11 cellular contexts compared by ENCODE assay signal in genomic region chr3:194271459-194272035, GRCh38.
A peak's percentile ranks its signal among the peaks of the same experiment; 100 is the strongest.
DNase-seq lines count a peak whose midpoint lies in the region; ATAC-seq and TF ChIP-seq lines count a peak whose summit lies in the region.
"Had no signal": no experiment of that assay in that cellular context is flagged by ENCODE, and none has a peak within 500 bp of the region (broad histone marks: within the 10 kb centered on the region; RNA-seq: fewer than 3 reads in every experiment).

No MANE protein-coding gene starts in this region.

- H4K8ac ChIP-seq in trophoblast cell (ENCODE audit: low read depth, low read length): peak overlapping the region; percentile 7

- no peak for TF ChIP-seq EP300 in SK-N-SH (IDR thresholded peaks at IDR 0.05; ENCODE audit: borderline replicate concordance in 1 of 2, low read depth in 1 of 2, low read length in 1 of 2)
- no peak for TF ChIP-seq EP300 in gastroesophageal sphincter (IDR thresholded peaks at IDR 0.05)

- H2AK5ac ChIP-seq in trophoblast cell (ENCODE audit: low read length): peak overlapping the region; percentile 16

- peak overlapping the region; percentile 51 for H3K18ac ChIP-seq in trophoblast cell (ENCODE audit: low read length)

- no peak overlapping the region for H3K9ac ChIP-seq in SK-N-SH
- H3K9ac ChIP-seq in trophoblast cell (ENCODE audit: low read length): no peak overlapping the region

- H3K23ac ChIP-seq in trophoblast cell (ENCODE audit: low read length): no peak overlapping the region

- H4K20me1 ChIP-seq in SK-N-SH (ENCODE audit: insufficient read depth): no peaks in the 10 kb centered on the region

- POLR2A ChIA-PET in SK-N-SH (lab: Yijun Ruan, JAX): interaction anchor here (0.6 to 4.5 kb wide), 14 partner anchors 11 to 504 kb away, joined by 3 to 49 read pairs (median 6); no protein-coding TSS in a partner anchor

- peaks cover 13% of the 10 kb centered on the region for H3K79me1 ChIP-seq in trophoblast cell (ENCODE audit: low read length)

- DNase-seq in A172 (ENCODE audit: low spot score): peak; percentile 55
- no peak for DNase-seq in SK-N-SH
- no peak for DNase-seq in trophoblast cell
- DNase-seq in KBM-7: no peak
- DNase-seq in C1 segment of cervical spinal cord (lab: John Stamatoyannopoulos, UW): no peak
- no peak for DNase-seq in COLO668 (lab: John Stamatoyannopoulos, UW; ENCODE audit: unreplicated experiment)
- DNase-seq: erythroblast, NCI-H1436, NCI-H774 had no signal

- no peak for TF ChIP-seq POLR2A in gastroesophageal sphincter (IDR thresholded peaks at IDR 0.05)

- H3K79me2 ChIP-seq in SK-N-SH (ENCODE audit: insufficient read depth) (no peaks in the 10 kb centered on the region), trophoblast cell (ENCODE audit: control insufficient read depth, insufficient read depth, low read length, poor library complexity) (no peaks in the 10 kb centered on the region)

- in situ Hi-C loops in KBM-7 (cut with MboI; ENCODE audit: low pct_unique_long_range_greater_than_20kb, low sequenced_read_pairs): no loop called here

- H3K27me3 ChIP-seq in SK-N-SH (ENCODE audit: insufficient read depth): no peaks in the 10 kb centered on the region
- H3K27me3 ChIP-seq in gastroesophageal sphincter: no peaks in the 10 kb centered on the region
- H3K27me3 ChIP-seq in trophoblast cell (ENCODE audit: insufficient read depth, low read length): no peaks in the 10 kb centered on the region

- H4K91ac ChIP-seq in trophoblast cell (ENCODE audit: low read depth, low read length): peak overlapping the region; percentile 85

- no peak overlapping the region for H3K4ac ChIP-seq in trophoblast cell (ENCODE audit: low read depth, low read length)

- H3K4me2 ChIP-seq in SK-N-SH (peak overlapping the region; percentile 19; the same call in 1 of the 2 replicates), trophoblast cell (ENCODE audit: low read length) (no peak overlapping the region)

- ATAC-seq in gastroesophageal sphincter: no peak
- ATAC-seq in HG03097 (IDR thresholded peaks at IDR 0.05; ENCODE audit: low FRiP score, unreplicated experiment): no peak

- peak overlapping the region; percentile 31 for H3K14ac ChIP-seq in trophoblast cell (ENCODE audit: low read length)

- no peaks in the 10 kb centered on the region for H3K36me3 ChIP-seq in SK-N-SH (replicated peaks in 1 of 2; ENCODE audit: control insufficient read depth in 1 of 2, insufficient read depth in 2 of 2, low read length in 1 of 2)
- H3K36me3 ChIP-seq in gastroesophageal sphincter: no peaks in the 10 kb centered on the region
- no peaks in the 10 kb centered on the region for H3K36me3 ChIP-seq in trophoblast cell (ENCODE audit: control insufficient read depth in 1 of 2, insufficient read depth in 2 of 2, low read length in 2 of 2)

- H3K4me1 ChIP-seq in SK-N-SH (ENCODE audit: control insufficient read depth in 1 of 2, insufficient read depth in 2 of 2, low read depth in 1 of 2, low read length in 1 of 2) (peaks cover 6 to 67% of the 10 kb centered on the region in 2 experiments; a peak in 3 of 4 replicates), gastroesophageal sphincter (peaks cover 5 to 92% (median 28%) of the 10 kb centered on the region in 3 donors), trophoblast cell (ENCODE audit: control insufficient read depth in 1 of 2, insufficient read depth in 2 of 2, low read length in 2 of 2) (peaks cover 16 to 21% of the 10 kb centered on the region in 2 experiments)

- peak overlapping the region; percentile 72 for H2BK12ac ChIP-seq in trophoblast cell (ENCODE audit: low read length)

- no peaks in the 10 kb centered on the region for H3K9me2 ChIP-seq in SK-N-SH

- no peak; the same call in 1 of the 2 replicates for TF ChIP-seq RAD21 in SK-N-SH (IDR thresholded peaks at IDR 0.05; ENCODE audit: low read length)

- TF ChIP-seq CTCF in SK-N-SH (IDR thresholded peaks at IDR 0.05) (no peak), gastroesophageal sphincter (IDR thresholded peaks at IDR 0.05) (no peak)

- H4K12ac ChIP-seq in trophoblast cell (ENCODE audit: low read depth, low read length): no peak overlapping the region

- peak overlapping the region; percentile 57 for H2BK120ac ChIP-seq in trophoblast cell (ENCODE audit: insufficient read depth, low read length, poor library complexity)

- CTCF ChIA-PET in SK-N-SH (lab: Yijun Ruan, JAX): interaction anchor here (1.0 to 5.6 kb wide), 12 partner anchors 10 to 134 kb away, joined by 3 to 48 read pairs (median 6); no protein-coding TSS in a partner anchor

- H3K9me3 ChIP-seq in SK-N-SH (no peaks in the 10 kb centered on the region), gastroesophageal sphincter (no peaks in the 10 kb centered on the region), trophoblast cell (ENCODE audit: insufficient read depth, low read depth, low read length) (no peaks in the 10 kb centered on the region)

- peak overlapping the region; percentile 27 for H2BK5ac ChIP-seq in trophoblast cell (ENCODE audit: low read depth, low read length, poor library complexity)

- H3F3A ChIP-seq in SK-N-SH (replicated peaks; ENCODE audit: insufficient read depth): peaks cover 18% of the 10 kb centered on the region

- 64% methylated on average over 10 of the region's 15 CpGs for WGBS in SK-N-SH (ENCODE audit: low lambda C conversion rate)
- 50 to 52% methylated on average over 7 to 8 of the region's 15 CpGs for WGBS in gastroesophageal sphincter (ENCODE audit: low coverage in 1 of 2), 2 donors
- no CpG with 5 or more reads among the region's 15 CpGs for WGBS in trophoblast cell (ENCODE audit: extremely low coverage, insufficient coverage, insufficient read length)

- H3K27ac ChIP-seq in SK-N-SH (ENCODE audit: low read depth in 2 of 2, low read length in 1 of 2): peak overlapping the region; percentile 48 to 99; a peak in 3 of 4 replicates
- peak overlapping the region; percentile 57 to 90 (median 87) for H3K27ac ChIP-seq in gastroesophageal sphincter
- peak overlapping the region; percentile 49 for H3K27ac ChIP-seq in trophoblast cell (ENCODE audit: low read depth, low read length)

- peak overlapping the region; percentile 47; the same call in 1 of the 2 replicates for H2AFZ ChIP-seq in SK-N-SH (ENCODE audit: low read depth)
- no peak overlapping the region for H2AFZ ChIP-seq in trophoblast cell (ENCODE audit: insufficient read depth, low read length, poor library complexity)

- no peak overlapping the region for H3K4me3 ChIP-seq in SK-N-SH (ENCODE audit: low read depth in 2 of 2, low read length in 1 of 2)
- no peak overlapping the region for H3K4me3 ChIP-seq in gastroesophageal sphincter
- H3K4me3 ChIP-seq in trophoblast cell (ENCODE audit: low read depth, low read length): no peak overlapping the region

TF ChIP-seq in SK-N-SH, 30 proteins besides CTCF, POLR2A, EP300 and RAD21:
- TF ChIP-seq RFX5 (IDR thresholded peaks at IDR 0.05; ENCODE audit: low read length) (peak; percentile 30; the same call in 1 of the 2 replicates), NRF1 (IDR thresholded peaks at IDR 0.05; ENCODE audit: low read depth, low read length) (no peak), USF2 (IDR thresholded peaks at IDR 0.05; ENCODE audit: borderline replicate concordance, low read depth, low read length) (0 out of 2 replicates have a peak, but pooled peaks have one; percentile 4), SMC3 (IDR thresholded peaks at IDR 0.05; ENCODE audit: low read depth, low read length) (peak; percentile 37; the same call in 1 of the 2 replicates), SIN3A (IDR thresholded peaks at IDR 0.05; ENCODE audit: borderline replicate concordance, low read depth, low read length) (no peak), MXI1 (IDR thresholded peaks at IDR 0.05; ENCODE audit: low read depth, low read length) (peak; percentile 74; the same call in 1 of the 2 replicates)
TF ChIP-seq in SK-N-SH: peak in this region for 4.
